Comparison of ENCODE assay signal across 19 cellular contexts in the genomic region with DNA sequence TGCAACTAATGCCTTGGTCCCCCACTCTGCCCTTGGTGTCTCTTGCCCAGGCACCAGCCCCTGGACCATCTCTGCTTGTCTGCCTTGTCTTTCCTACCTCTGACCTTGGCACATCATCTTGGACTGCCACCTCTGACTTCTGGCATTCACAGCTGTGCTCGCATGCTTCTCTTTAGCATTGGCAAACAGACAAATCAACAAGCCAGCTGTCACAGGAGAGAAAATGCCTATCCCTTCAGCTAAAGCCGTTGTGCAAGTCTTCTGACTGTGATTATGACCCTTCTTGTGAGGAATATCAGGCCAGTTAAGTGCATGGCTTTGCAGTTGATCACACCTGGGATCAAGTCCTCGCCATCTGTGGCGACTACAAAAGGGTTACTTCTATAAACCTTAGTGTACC.
DNase-seq lines count a peak whose midpoint lies in the region; TF ChIP-seq lines count a peak whose summit lies in the region.
"Had no signal": no experiment of that assay in that cellular context is flagged by ENCODE, and none has a peak within 500 bp of the region (broad histone marks: within the 10 kb centered on the region; RNA-seq: fewer than 3 reads in every experiment).

No MANE protein-coding gene starts in this region.

- TF ChIP-seq POLR2A in sigmoid colon (IDR thresholded peaks at IDR 0.05): no peak

- no peak overlapping the region for H3K4me3 ChIP-seq in sigmoid colon
- no peak overlapping the region for H3K4me3 ChIP-seq in MM.1S (ENCODE audit: low read length)
- H3K4me3 ChIP-seq: HAP-1, SK-N-MC had no signal

- no peaks in the 10 kb centered on the region for H3K9me2 ChIP-seq in MM.1S (replicated peaks; ENCODE audit: insufficient read depth, low read length)

- no peak overlapping the region for H3K9ac ChIP-seq in MM.1S (ENCODE audit: low read length)

- H2AFZ ChIP-seq in MM.1S (ENCODE audit: low read length): no peak overlapping the region

- TF ChIP-seq CTCF in sigmoid colon (IDR thresholded peaks at IDR 0.05) (no peak), MM.1S (IDR thresholded peaks at IDR 0.05; ENCODE audit: low read length) (no peak)

- no peaks in the 10 kb centered on the region for H3K79me2 ChIP-seq in MM.1S (ENCODE audit: low read length)

- H3K9me3 ChIP-seq in sigmoid colon: no peaks in the 10 kb centered on the region
- H3K9me3 ChIP-seq in MM.1S (replicated peaks; ENCODE audit: insufficient read depth, low read length): no peaks in the 10 kb centered on the region
- H3K9me3 ChIP-seq: HAP-1 had no signal

- 82 to 86% methylated on average over 4 of the region's 4 CpGs for WGBS in sigmoid colon, 2 donors

- no peak for TF ChIP-seq EP300 in sigmoid colon (IDR thresholded peaks at IDR 0.05)

- no peaks in the 10 kb centered on the region for H3F3A ChIP-seq in MM.1S (ENCODE audit: insufficient read depth, low read length)

- no peaks in the 10 kb centered on the region for H3K27me3 ChIP-seq in sigmoid colon
- no peaks in the 10 kb centered on the region for H3K27me3 ChIP-seq in MM.1S (replicated peaks; ENCODE audit: insufficient read depth, low read length)

- no peaks in the 10 kb centered on the region for H4K20me1 ChIP-seq in MM.1S (ENCODE audit: insufficient read depth, low read length)

- intact Hi-C loops in sigmoid colon (cut with DNase I): loop anchor here (10.0 kb wide), 1 partner anchor 106 kb away; no protein-coding TSS in a partner anchor

- H3K4me1 ChIP-seq in sigmoid colon: peaks cover 0 to 69% (median 51%) of the 10 kb centered on the region in 4 donors
- H3K4me1 ChIP-seq in MM.1S (ENCODE audit: low read length): no peaks in the 10 kb centered on the region
- H3K4me1 ChIP-seq: HAP-1 had no signal

- no peak overlapping the region for H3K4me2 ChIP-seq in MM.1S (ENCODE audit: low read depth, low read length)

- peak; percentile 52 for DNase-seq in DMS 273 treated with DMSO at 0.1 percent for 48 hours (lab: John Stamatoyannopoulos, UW)
- peak; percentile 15 for DNase-seq in NCI-H1694 treated with DMSO at 0.1 percent for 48 hours (lab: John Stamatoyannopoulos, UW)
- DNase-seq in sigmoid colon: no peak
- no peak for DNase-seq in SIG-M5 (lab: John Stamatoyannopoulos, UW)
- DNase-seq in MM.1S: no peak
- DNase-seq in DMS79 treated with DMSO at 0.1 percent for 48 hours (lab: John Stamatoyannopoulos, UW): no peak
- DNase-seq: CD4-positive, alpha-beta T cell; DND-41; GDM1; KG1; NCI-H1048; NCI-H1436 treated with DMSO at 0.1 percent for 48 hours; NCI-H2081 treated with DMSO at 0.1 percent for 48 hours; NCI-H2227 treated with DMSO at 0.1 percent for 48 hours; NCI-H526 treated with DMSO at 0.1 percent for 48 hours; PC-3 had no signal

- H3K36me3 ChIP-seq in sigmoid colon (peaks cover 0 to 48% (median 5%) of the 10 kb centered on the region in 4 donors), MM.1S (replicated peaks; ENCODE audit: insufficient read depth, low read length) (no peaks in the 10 kb centered on the region)
- H3K36me3 ChIP-seq: HAP-1 had no signal

- H3K27ac ChIP-seq in cingulate gyrus (ENCODE audit: low read depth, low read length) (peak overlapping the region; percentile 44), sigmoid colon (peak overlapping the region; percentile 18 to 60 (median 50)), MM.1S (ENCODE audit: low read length) (no peak overlapping the region)
- H3K27ac ChIP-seq: SK-N-MC had no signal

Comparison
In these comparisons a context has a peak if more than half of its experiments do, and no peak if none do; other contexts are left out.
1. DNase-seq: peak in DMS 273 treated with DMSO at 0.1 percent for 48 hours (single experiment) and NCI-H1694 treated with DMSO at 0.1 percent for 48 hours (single experiment); none in sigmoid colon (single experiment), SIG-M5 (single experiment), MM.1S (single experiment) and DMS79 treated with DMSO at 0.1 percent for 48 hours (single experiment).